In genomic region chr1:23809751-23810171, GRCh38 we compare ENCODE assay signal across 1 cellular context.
TF ChIP-seq lines count a peak whose summit lies in the region.

No MANE protein-coding gene starts in this region.

TF ChIP-seq in HepG2, 621 proteins besides CTCF, POLR2A, EP300 and RAD21 (continues in another document):
- TF ChIP-seq SALL1 (CRISPR knock-in tag; IDR thresholded peaks at IDR 0.05) (peak; percentile 75), GMEB2 (CRISPR knock-in tag; IDR thresholded peaks at IDR 0.05; ENCODE audit: low read depth) (no peak), TEAD3 (CRISPR knock-in tag; optimal IDR thresholded peaks at IDR 0.05; ENCODE audit: borderline replicate concordance) (peak; percentile 27), MIER3 (CRISPR knock-in tag; IDR thresholded peaks at IDR 0.05; ENCODE audit: borderline replicate concordance) (peak; percentile 33; the same call in 1 of the 2 replicates), U2AF2 (IDR thresholded peaks at IDR 0.05; ENCODE audit: low read depth, low read length) (no peak), ZNF891 (CRISPR knock-in tag; IDR thresholded peaks at IDR 0.05) (0 out of 2 replicates have a peak, but pooled peaks have one; percentile 38), PITX1 (CRISPR knock-in tag; IDR thresholded peaks at IDR 0.05) (0 out of 2 replicates have a peak, but pooled peaks have one; percentile 13), ZBTB33 (CRISPR knock-in tag; IDR thresholded peaks at IDR 0.05) (peak; percentile 60; the same call in 1 of the 2 replicates), FOXK1 (CRISPR knock-in tag; IDR thresholded peaks at IDR 0.05; ENCODE audit: borderline replicate concordance, low read depth) (peak; percentile 51; the same call in 1 of the 2 replicates), FOXA3 (CRISPR knock-in tag; IDR thresholded peaks at IDR 0.05) (0 out of 2 replicates have a peak, but pooled peaks have one; percentile 22), ZNF350 (CRISPR knock-in tag; IDR thresholded peaks at IDR 0.05; ENCODE audit: borderline replicate concordance, low read depth) (0 out of 2 replicates have a peak, but pooled peaks have one; percentile 50), GATAD2A (CRISPR knock-in tag; IDR thresholded peaks at IDR 0.05) (peak; percentile 56), ETV5 (CRISPR knock-in tag; IDR thresholded peaks at IDR 0.05; ENCODE audit: borderline replicate concordance) (peak; percentile 24; the same call in 1 of the 2 replicates), MED1 (CRISPR knock-in tag; IDR thresholded peaks at IDR 0.05) (peak; percentile 39; the same call in 1 of the 2 replicates), ZNF317 (CRISPR knock-in tag; IDR thresholded peaks at IDR 0.05) (no peak), CHD2 (IDR thresholded peaks at IDR 0.05; ENCODE audit: low read depth, low read length) (no peak), ZNF143 (CRISPR knock-in tag; IDR thresholded peaks at IDR 0.05) (peak; percentile 38; the same call in 1 of the 2 replicates), MAX (IDR thresholded peaks at IDR 0.05) (0 out of 2 replicates have a peak, but pooled peaks have one; percentile 24), NFYC (CRISPR knock-in tag; IDR thresholded peaks at IDR 0.05) (no peak), MAZ (IDR thresholded peaks at IDR 0.05; ENCODE audit: borderline replicate concordance, low read depth, low read length) (0 out of 2 replicates have a peak, but pooled peaks have one; percentile 35), MAZ (CRISPR knock-in tag; IDR thresholded peaks at IDR 0.05; ENCODE audit: low read depth) (no peak), SMARCE1 (IDR thresholded peaks at IDR 0.05; ENCODE audit: borderline replicate concordance) (no peak), POGK (CRISPR knock-in tag; conservative IDR thresholded peaks at IDR 0.05) (0 out of 2 replicates have a peak, but pooled peaks have one; percentile 23), CREM (IDR thresholded peaks at IDR 0.05) (peak; percentile 44; the same call in 1 of the 2 replicates), CREM (CRISPR knock-in tag; IDR thresholded peaks at IDR 0.05) (no peak), RNF2 (conservative IDR thresholded peaks at IDR 0.05; ENCODE audit: low read depth) (no peak), ZBTB34 (CRISPR knock-in tag; IDR thresholded peaks at IDR 0.05) (no peak), HNRNPH1 (optimal IDR thresholded peaks at IDR 0.05; ENCODE audit: low read depth, low read length) (no peak), MXI1 (IDR thresholded peaks at IDR 0.05; ENCODE audit: borderline replicate concordance, low read depth, low read length) (peak; percentile 18; the same call in 1 of the 3 replicates), SKI (IDR thresholded peaks at IDR 0.05; ENCODE audit: partially characterized antibody) (peak; percentile 45), PPARG (CRISPR knock-in tag; conservative IDR thresholded peaks at IDR 0.05) (peak; percentile 12; the same call in 1 of the 2 replicates), KDM3A (CRISPR knock-in tag; IDR thresholded peaks at IDR 0.05; ENCODE audit: low read depth) (peak; percentile 81), FOSL2 (CRISPR knock-in tag; IDR thresholded peaks at IDR 0.05) (peak; percentile 28; the same call in 1 of the 2 replicates), IRX3 (CRISPR knock-in tag; IDR thresholded peaks at IDR 0.05; ENCODE audit: borderline replicate concordance, low read depth) (no peak), SP1 (IDR thresholded peaks at IDR 0.05) (no peak), SP1 (CRISPR knock-in tag; IDR thresholded peaks at IDR 0.05) (no peak), TEAD2 (CRISPR knock-in tag; IDR thresholded peaks at IDR 0.05) (no peak), TFDP2 (CRISPR knock-in tag; IDR thresholded peaks at IDR 0.05) (0 out of 2 replicates have a peak, but pooled peaks have one; percentile 25), ZNF768 (CRISPR knock-in tag; IDR thresholded peaks at IDR 0.05) (peak; percentile 69), YEATS2 (CRISPR knock-in tag; IDR thresholded peaks at IDR 0.05; ENCODE audit: borderline replicate concordance) (peak; percentile 70; the same call in 1 of the 2 replicates), HNF4A (CRISPR knock-in tag; IDR thresholded peaks at IDR 0.05) (peak; percentile 94), ZFP91 (CRISPR knock-in tag; IDR thresholded peaks at IDR 0.05; ENCODE audit: borderline replicate concordance) (peak; percentile 43), TGIF2 (CRISPR knock-in tag; IDR thresholded peaks at IDR 0.05) (no peak), ZNF205 (CRISPR knock-in tag; IDR thresholded peaks at IDR 0.05) (no peak), CCAR2 (optimal IDR thresholded peaks at IDR 0.05; ENCODE audit: low read depth, low read length) (peak; percentile 35), RXRB (CRISPR knock-in tag; IDR thresholded peaks at IDR 0.05; ENCODE audit: borderline replicate concordance) (peak; percentile 71; the same call in 1 of the 2 replicates), TBX3 (IDR thresholded peaks at IDR 0.05; ENCODE audit: borderline replicate concordance) (peak; percentile 21; the same call in 1 of the 2 replicates), CHCHD3 (CRISPR knock-in tag; IDR thresholded peaks at IDR 0.05) (peak; percentile 32; the same call in 1 of the 2 replicates), SAP130 (CRISPR knock-in tag; IDR thresholded peaks at IDR 0.05; ENCODE audit: low read depth) (peak; percentile 44), HDAC2 (CRISPR knock-in tag; IDR thresholded peaks at IDR 0.05) (peak; percentile 25; the same call in 1 of the 2 replicates), ZNF33B (CRISPR knock-in tag; IDR thresholded peaks at IDR 0.05) (no peak), MTERF4 (CRISPR knock-in tag; IDR thresholded peaks at IDR 0.05) (no peak), HMG20A (CRISPR knock-in tag; IDR thresholded peaks at IDR 0.05; ENCODE audit: borderline replicate concordance) (peak; percentile 52; the same call in 1 of the 2 replicates), ZNF280D (CRISPR knock-in tag; IDR thresholded peaks at IDR 0.05) (0 out of 2 replicates have a peak, but pooled peaks have one; percentile 24), DDIT3 (CRISPR knock-in tag; IDR thresholded peaks at IDR 0.05) (no peak), ZNF224 (CRISPR knock-in tag; IDR thresholded peaks at IDR 0.05) (0 out of 2 replicates have a peak, but pooled peaks have one; percentile 47), GATAD1 (CRISPR knock-in tag; IDR thresholded peaks at IDR 0.05) (peak; percentile 50; the same call in 1 of the 2 replicates), KLF16 (CRISPR knock-in tag; IDR thresholded peaks at IDR 0.05) (peak in 1 of 2 experiments; percentile 59; a peak in 1 of 4 replicates)
